Comparison of ENCODE assay signal across 24 cellular contexts in the genomic region with DNA sequence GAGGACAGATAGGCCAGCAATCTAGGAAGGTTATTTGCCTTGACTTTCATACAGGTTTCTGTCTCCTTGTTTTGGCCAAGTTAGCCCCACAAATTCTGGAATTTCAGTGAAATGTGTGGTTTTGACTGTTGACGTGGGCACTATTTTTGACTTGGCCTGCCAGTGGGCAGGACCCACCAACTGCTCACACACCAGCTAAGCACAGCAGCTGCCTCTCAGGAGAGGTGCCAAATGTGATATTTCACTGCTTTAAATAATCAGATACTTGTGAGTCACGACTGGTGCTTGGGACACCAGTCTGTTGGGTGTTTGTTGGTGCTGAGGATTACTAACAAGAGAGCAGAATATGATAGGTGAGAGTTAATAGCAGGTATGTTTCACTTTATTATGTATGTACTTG.
"Had no signal": no experiment of that assay in that cellular context is flagged by ENCODE, and none has a peak within 500 bp of the region (broad histone marks: within the 10 kb centered on the region; RNA-seq: fewer than 3 reads in every experiment).

No MANE protein-coding gene starts in this region.

- H3K27ac Mint-ChIP-seq: activated naive CD4-positive, alpha-beta T cell treated with anti-CD3 and anti-CD28 coated beads, Interleukin-2, amount 50 U/mL, for 72 hours; naive thymus-derived CD8-positive, alpha-beta T cell; progenitor cell of endocrine pancreas; type B pancreatic cell; WTC11 had no signal

- H3K4me1 ChIP-seq: breast epithelium, gastroesophageal sphincter, heart right ventricle, spleen, vagina had no signal

- H3K4me3 ChIP-seq: breast epithelium, gastroesophageal sphincter, heart right ventricle, spleen, thoracic aorta, vagina had no signal

- H3K36me3 Mint-ChIP-seq: activated naive CD4-positive, alpha-beta T cell treated with anti-CD3 and anti-CD28 coated beads, Interleukin-2, amount 50 U/mL, for 72 hours; naive thymus-derived CD8-positive, alpha-beta T cell; type B pancreatic cell; WTC11 had no signal

- H3K27ac ChIP-seq: breast epithelium, gastroesophageal sphincter, heart right ventricle, spleen, thoracic aorta, vagina had no signal

- H3K4me1 Mint-ChIP-seq: central memory CD8-positive, alpha-beta T cell; naive thymus-derived CD8-positive, alpha-beta T cell; WTC11 had no signal

- H3K27me3 ChIP-seq: breast epithelium, gastroesophageal sphincter, heart right ventricle, spleen, vagina had no signal

- H3K9me3 Mint-ChIP-seq: activated naive CD4-positive, alpha-beta T cell treated with anti-CD3 and anti-CD28 coated beads, Interleukin-2, amount 50 U/mL, for 72 hours; type B pancreatic cell; WTC11 had no signal

- H3K27me3 Mint-ChIP-seq: central memory CD8-positive, alpha-beta T cell; naive thymus-derived CD8-positive, alpha-beta T cell; progenitor cell of endocrine pancreas; type B pancreatic cell had no signal

- DNase-seq: activated gamma-delta T cell treated with Interleukin-2 at 50 U/mL for 16 hours; activated T-cell treated with anti-CD3 and anti-CD28 coated beads, Interleukin-2, amount 50 U/mL, for 1 hour; aorta; effector memory CD4-positive, alpha-beta T cell; heart right ventricle; left colon; mesenchymal stem cell; naive thymus-derived CD8-positive, alpha-beta T cell; spleen; stimulated activated CD4-positive, alpha-beta T cell treated with anti-CD3 and anti-CD28 coated beads, Interleukin-4, amount 100 ng/mL, for 1 hour; stimulated activated naive CD4-positive, alpha-beta T cell; T-helper 9 cell had no signal

- ATAC-seq: activated naive CD4-positive, alpha-beta T cell treated with anti-CD3 and anti-CD28 coated beads, Interleukin-2, amount 50 U/mL, for 72 hours; esophagus mucosa; gastroesophageal sphincter; heart right ventricle; left colon; naive thymus-derived CD8-positive, alpha-beta T cell; WTC11 had no signal

- FAIRE-seq: colon, keratinocyte had no signal

- H3K9me3 ChIP-seq: breast epithelium, gastroesophageal sphincter, spleen, thoracic aorta, vagina had no signal

- H3K4me3 Mint-ChIP-seq: central memory CD8-positive, alpha-beta T cell; naive thymus-derived CD8-positive, alpha-beta T cell; type B pancreatic cell; WTC11 had no signal

- H3K36me3 ChIP-seq: breast epithelium, gastroesophageal sphincter, heart right ventricle, spleen, thoracic aorta, vagina had no signal
